Comparison of ENCODE assay signal across 14 cellular contexts in the genomic region with DNA sequence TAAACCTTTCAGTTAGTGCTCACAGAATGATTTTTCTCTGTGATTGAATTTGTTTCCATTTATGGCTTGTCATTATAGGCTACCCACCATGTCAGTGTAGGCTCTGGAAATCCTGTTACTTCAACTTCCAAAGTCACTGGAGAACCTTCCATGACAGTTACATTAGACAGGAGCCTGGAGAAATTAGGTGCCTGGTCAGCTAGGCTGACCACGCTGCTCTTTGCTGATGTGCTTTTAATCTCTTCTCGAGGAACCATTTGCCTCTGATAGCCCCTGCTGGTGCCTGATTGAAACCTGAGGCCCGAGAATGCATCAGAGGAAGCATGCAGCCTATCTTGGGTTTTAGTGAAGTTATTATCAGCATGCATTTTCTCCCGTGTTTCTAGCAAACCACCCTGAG.
"Had no signal": no experiment of that assay in that cellular context is flagged by ENCODE, and none has a peak within 500 bp of the region (broad histone marks: within the 10 kb centered on the region; RNA-seq: fewer than 3 reads in every experiment).

No MANE protein-coding gene starts in this region.

- H3K79me2 ChIP-seq: parathyroid adenoma had no signal

- H3K27me3 ChIP-seq: body of pancreas had no signal

- DNase-seq: activated B cell treated with CpG ODN at 0.5 μM for 24 hours; activated CD4-positive, alpha-beta T cell treated with anti-CD3 and anti-CD28 coated beads for 48 hours; activated CD8-positive, alpha-beta T cell treated with anti-CD3 and anti-CD28 coated beads, Interleukin-2, amount 10 ng/mL, durations not matched to agents 7 days and 5 days; activated naive CD4-positive, alpha-beta T cell treated with Interleukin-2 at 50 U/mL for 16 hours; activated naive CD8-positive, alpha-beta T cell treated with anti-CD3 and anti-CD28 coated beads, Interleukin-2, amount 10 ng/mL, durations not matched to agents 7 days and 5 days; activated T-cell treated with anti-CD3 and anti-CD28 coated beads, Interleukin-2, amount 50 U/mL, for 24 hours; body of pancreas; caudate nucleus; effector memory CD8-positive, alpha-beta T cell; left cardiac atrium; stimulated activated naive B cell treated with anti-CD40 and anti-IgM and Interleukin-4, amounts not matched to agents 10 μg/mL and 1 μg/mL and 100 μg/mL, for 72 hours had no signal

- ATAC-seq: activated CD8-positive, alpha-beta T cell treated with anti-CD3 and anti-CD28 coated beads, Interleukin-2, amount 10 ng/mL, durations not matched to agents 7 days and 5 days; body of pancreas; effector memory CD8-positive, alpha-beta T cell; left cardiac atrium; stimulated activated naive B cell treated with anti-CD40 and anti-IgM and Interleukin-4, amounts not matched to agents 10 μg/mL and 1 μg/mL and 100 μg/mL, for 72 hours had no signal

- H3K9me3 ChIP-seq: thoracic aorta had no signal

- H3K4me1 ChIP-seq: body of pancreas, parathyroid adenoma had no signal

- H3K27ac ChIP-seq: body of pancreas, parathyroid adenoma, thoracic aorta had no signal

- H3K4me1 Mint-ChIP-seq: activated B cell treated with CpG ODN at 0.5 μM for 24 hours; activated naive CD8-positive, alpha-beta T cell treated with anti-CD3 and anti-CD28 coated beads, Interleukin-2, amount 10 ng/mL, durations not matched to agents 7 days and 5 days; stimulated activated naive B cell treated with anti-CD40 and anti-IgM and Interleukin-4, amounts not matched to agents 10 μg/mL and 1 μg/mL and 100 μg/mL, for 72 hours had no signal

- H3K9me3 Mint-ChIP-seq: activated B cell treated with CpG ODN at 0.5 μM for 24 hours; activated naive CD8-positive, alpha-beta T cell treated with anti-CD3 and anti-CD28 coated beads, Interleukin-2, amount 10 ng/mL, durations not matched to agents 7 days and 5 days; activated T-cell treated with anti-CD3 and anti-CD28 coated beads, Interleukin-2, amount 50 U/mL, for 24 hours; activated T-helper 2 cell treated with anti-CD3 and anti-CD28 coated beads, Interferon-gamma antibody, Interleukin-2, Interleukin-4, amounts not matched to agents 10 μg/mL and 5 μg/mL and 100 μg/mL, durations not matched to agents 14 hours and 24 hours and 36 hours; stimulated activated naive B cell treated with anti-CD40 and anti-IgM and Interleukin-4, amounts not matched to agents 10 μg/mL and 1 μg/mL and 100 μg/mL, for 72 hours had no signal

- H3K4me3 Mint-ChIP-seq: activated B cell treated with CpG ODN at 0.5 μM for 24 hours; activated CD8-positive, alpha-beta T cell treated with anti-CD3 and anti-CD28 coated beads, Interleukin-2, amount 10 ng/mL, durations not matched to agents 7 days and 5 days; activated naive CD8-positive, alpha-beta T cell treated with anti-CD3 and anti-CD28 coated beads, Interleukin-2, amount 10 ng/mL, durations not matched to agents 7 days and 5 days; activated T-cell treated with anti-CD3 and anti-CD28 coated beads, Interleukin-2, amount 50 U/mL, for 24 hours; effector memory CD8-positive, alpha-beta T cell; stimulated activated naive B cell treated with anti-CD40 and anti-IgM and Interleukin-4, amounts not matched to agents 10 μg/mL and 1 μg/mL and 100 μg/mL, for 72 hours had no signal

- H3K9ac ChIP-seq: parathyroid adenoma had no signal

- H3K36me3 ChIP-seq: thoracic aorta had no signal

- H3K4me3 ChIP-seq: body of pancreas, thoracic aorta had no signal

- H3K27me3 Mint-ChIP-seq: activated B cell treated with CpG ODN at 0.5 μM for 24 hours; activated naive CD8-positive, alpha-beta T cell treated with anti-CD3 and anti-CD28 coated beads, Interleukin-2, amount 10 ng/mL, durations not matched to agents 7 days and 5 days; activated T-cell treated with anti-CD3 and anti-CD28 coated beads, Interleukin-2, amount 50 U/mL, for 24 hours; effector memory CD8-positive, alpha-beta T cell; stimulated activated naive B cell treated with anti-CD40 and anti-IgM and Interleukin-4, amounts not matched to agents 10 μg/mL and 1 μg/mL and 100 μg/mL, for 72 hours had no signal

- H2AFZ ChIP-seq: parathyroid adenoma had no signal

- H3K27ac Mint-ChIP-seq: activated B cell treated with CpG ODN at 0.5 μM for 24 hours; activated CD8-positive, alpha-beta T cell treated with anti-CD3 and anti-CD28 coated beads, Interleukin-2, amount 10 ng/mL, durations not matched to agents 7 days and 5 days; activated naive CD8-positive, alpha-beta T cell treated with anti-CD3 and anti-CD28 coated beads, Interleukin-2, amount 10 ng/mL, durations not matched to agents 7 days and 5 days; activated T-cell treated with anti-CD3 and anti-CD28 coated beads, Interleukin-2, amount 50 U/mL, for 24 hours; activated T-helper 2 cell treated with anti-CD3 and anti-CD28 coated beads, Interferon-gamma antibody, Interleukin-2, Interleukin-4, amounts not matched to agents 10 μg/mL and 5 μg/mL and 100 μg/mL, durations not matched to agents 14 hours and 24 hours and 36 hours; effector memory CD8-positive, alpha-beta T cell; stimulated activated naive B cell treated with anti-CD40 and anti-IgM and Interleukin-4, amounts not matched to agents 10 μg/mL and 1 μg/mL and 100 μg/mL, for 72 hours had no signal
